ENCODE assay signal across 1 cellular context in genomic region chr14:73170686-73171085, GRCh38.
TF ChIP-seq lines count a peak whose summit lies in the region.

No MANE protein-coding gene starts in this region.

TF ChIP-seq in WTC11, 78 proteins besides CTCF, POLR2A, EP300 and RAD21:
- TF ChIP-seq PREB (CRISPR knock-in tag; IDR thresholded peaks at IDR 0.05; ENCODE audit: borderline replicate concordance) (no peak), ZNF423 (CRISPR knock-in tag; IDR thresholded peaks at IDR 0.05) (peak; percentile 56)
